ENCODE assay signal across 2 cellular contexts in the genomic region with DNA sequence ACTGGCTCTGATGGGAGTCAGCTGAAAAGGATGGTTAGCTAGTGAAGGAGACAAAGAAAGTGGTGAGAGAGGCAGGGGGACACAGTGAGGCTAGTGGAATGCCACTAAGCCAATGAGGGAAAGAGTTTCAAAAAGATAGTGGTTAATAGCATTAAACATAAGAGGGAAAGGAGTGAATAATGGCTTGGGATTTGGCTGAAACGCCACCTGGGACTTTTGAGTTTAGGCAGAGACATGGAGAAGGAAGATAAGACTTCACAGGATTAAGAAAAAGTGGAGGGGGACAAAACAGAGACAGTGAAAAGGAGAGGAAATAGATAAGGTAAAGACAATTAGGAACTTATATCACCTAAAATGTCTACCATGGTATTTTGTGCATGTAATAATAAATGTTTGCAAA.
TF ChIP-seq lines count a peak whose summit lies in the region.

No MANE protein-coding gene starts in this region.

TF ChIP-seq in GM23338, 12 proteins besides CTCF, POLR2A, EP300 and RAD21 (continues in another document):
- TF ChIP-seq EZH2phosphoT487 (IDR thresholded peaks at IDR 0.05; ENCODE audit: unreplicated experiment): no peak
- TF ChIP-seq ZNF331 (CRISPR knock-in tag; IDR thresholded peaks at IDR 0.05; ENCODE audit: low read depth): no peak
- no peak for TF ChIP-seq CREB1 (CRISPR knock-in tag; IDR thresholded peaks at IDR 0.05; ENCODE audit: low read depth)
- TF ChIP-seq POLR2AphosphoS5 (IDR thresholded peaks at IDR 0.05; ENCODE audit: low read depth): no peak
- TF ChIP-seq, protein P1, sequence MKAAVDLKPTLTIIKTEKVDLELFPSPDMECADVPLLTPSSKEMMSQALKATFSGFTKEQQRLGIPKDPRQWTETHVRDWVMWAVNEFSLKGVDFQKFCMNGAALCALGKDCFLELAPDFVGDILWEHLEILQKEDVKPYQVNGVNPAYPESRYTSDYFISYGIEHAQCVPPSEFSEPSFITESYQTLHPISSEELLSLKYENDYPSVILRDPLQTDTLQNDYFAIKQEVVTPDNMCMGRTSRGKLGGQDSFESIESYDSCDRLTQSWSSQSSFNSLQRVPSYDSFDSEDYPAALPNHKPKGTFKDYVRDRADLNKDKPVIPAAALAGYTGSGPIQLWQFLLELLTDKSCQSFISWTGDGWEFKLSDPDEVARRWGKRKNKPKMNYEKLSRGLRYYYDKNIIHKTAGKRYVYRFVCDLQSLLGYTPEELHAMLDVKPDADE (IDR thresholded peaks at IDR 0.05): no peak
- TF ChIP-seq, protein P2, sequence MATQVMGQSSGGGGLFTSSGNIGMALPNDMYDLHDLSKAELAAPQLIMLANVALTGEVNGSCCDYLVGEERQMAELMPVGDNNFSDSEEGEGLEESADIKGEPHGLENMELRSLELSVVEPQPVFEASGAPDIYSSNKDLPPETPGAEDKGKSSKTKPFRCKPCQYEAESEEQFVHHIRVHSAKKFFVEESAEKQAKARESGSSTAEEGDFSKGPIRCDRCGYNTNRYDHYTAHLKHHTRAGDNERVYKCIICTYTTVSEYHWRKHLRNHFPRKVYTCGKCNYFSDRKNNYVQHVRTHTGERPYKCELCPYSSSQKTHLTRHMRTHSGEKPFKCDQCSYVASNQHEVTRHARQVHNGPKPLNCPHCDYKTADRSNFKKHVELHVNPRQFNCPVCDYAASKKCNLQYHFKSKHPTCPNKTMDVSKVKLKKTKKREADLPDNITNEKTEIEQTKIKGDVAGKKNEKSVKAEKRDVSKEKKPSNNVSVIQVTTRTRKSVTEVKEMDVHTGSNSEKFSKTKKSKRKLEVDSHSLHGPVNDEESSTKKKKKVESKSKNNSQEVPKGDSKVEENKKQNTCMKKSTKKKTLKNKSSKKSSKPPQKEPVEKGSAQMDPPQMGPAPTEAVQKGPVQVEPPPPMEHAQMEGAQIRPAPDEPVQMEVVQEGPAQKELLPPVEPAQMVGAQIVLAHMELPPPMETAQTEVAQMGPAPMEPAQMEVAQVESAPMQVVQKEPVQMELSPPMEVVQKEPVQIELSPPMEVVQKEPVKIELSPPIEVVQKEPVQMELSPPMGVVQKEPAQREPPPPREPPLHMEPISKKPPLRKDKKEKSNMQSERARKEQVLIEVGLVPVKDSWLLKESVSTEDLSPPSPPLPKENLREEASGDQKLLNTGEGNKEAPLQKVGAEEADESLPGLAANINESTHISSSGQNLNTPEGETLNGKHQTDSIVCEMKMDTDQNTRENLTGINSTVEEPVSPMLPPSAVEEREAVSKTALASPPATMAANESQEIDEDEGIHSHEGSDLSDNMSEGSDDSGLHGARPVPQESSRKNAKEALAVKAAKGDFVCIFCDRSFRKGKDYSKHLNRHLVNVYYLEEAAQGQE (IDR thresholded peaks at IDR 0.05; ENCODE audit: unreplicated experiment): no peak
- no peak for TF ChIP-seq ZNF114 (CRISPR knock-in tag; IDR thresholded peaks at IDR 0.05)
- no peak for TF ChIP-seq STAT1 (IDR thresholded peaks at IDR 0.05; ENCODE audit: unreplicated experiment)
- no peak for TF ChIP-seq JUNB (IDR thresholded peaks at IDR 0.05; ENCODE audit: unreplicated experiment)
- TF ChIP-seq, protein P3, sequence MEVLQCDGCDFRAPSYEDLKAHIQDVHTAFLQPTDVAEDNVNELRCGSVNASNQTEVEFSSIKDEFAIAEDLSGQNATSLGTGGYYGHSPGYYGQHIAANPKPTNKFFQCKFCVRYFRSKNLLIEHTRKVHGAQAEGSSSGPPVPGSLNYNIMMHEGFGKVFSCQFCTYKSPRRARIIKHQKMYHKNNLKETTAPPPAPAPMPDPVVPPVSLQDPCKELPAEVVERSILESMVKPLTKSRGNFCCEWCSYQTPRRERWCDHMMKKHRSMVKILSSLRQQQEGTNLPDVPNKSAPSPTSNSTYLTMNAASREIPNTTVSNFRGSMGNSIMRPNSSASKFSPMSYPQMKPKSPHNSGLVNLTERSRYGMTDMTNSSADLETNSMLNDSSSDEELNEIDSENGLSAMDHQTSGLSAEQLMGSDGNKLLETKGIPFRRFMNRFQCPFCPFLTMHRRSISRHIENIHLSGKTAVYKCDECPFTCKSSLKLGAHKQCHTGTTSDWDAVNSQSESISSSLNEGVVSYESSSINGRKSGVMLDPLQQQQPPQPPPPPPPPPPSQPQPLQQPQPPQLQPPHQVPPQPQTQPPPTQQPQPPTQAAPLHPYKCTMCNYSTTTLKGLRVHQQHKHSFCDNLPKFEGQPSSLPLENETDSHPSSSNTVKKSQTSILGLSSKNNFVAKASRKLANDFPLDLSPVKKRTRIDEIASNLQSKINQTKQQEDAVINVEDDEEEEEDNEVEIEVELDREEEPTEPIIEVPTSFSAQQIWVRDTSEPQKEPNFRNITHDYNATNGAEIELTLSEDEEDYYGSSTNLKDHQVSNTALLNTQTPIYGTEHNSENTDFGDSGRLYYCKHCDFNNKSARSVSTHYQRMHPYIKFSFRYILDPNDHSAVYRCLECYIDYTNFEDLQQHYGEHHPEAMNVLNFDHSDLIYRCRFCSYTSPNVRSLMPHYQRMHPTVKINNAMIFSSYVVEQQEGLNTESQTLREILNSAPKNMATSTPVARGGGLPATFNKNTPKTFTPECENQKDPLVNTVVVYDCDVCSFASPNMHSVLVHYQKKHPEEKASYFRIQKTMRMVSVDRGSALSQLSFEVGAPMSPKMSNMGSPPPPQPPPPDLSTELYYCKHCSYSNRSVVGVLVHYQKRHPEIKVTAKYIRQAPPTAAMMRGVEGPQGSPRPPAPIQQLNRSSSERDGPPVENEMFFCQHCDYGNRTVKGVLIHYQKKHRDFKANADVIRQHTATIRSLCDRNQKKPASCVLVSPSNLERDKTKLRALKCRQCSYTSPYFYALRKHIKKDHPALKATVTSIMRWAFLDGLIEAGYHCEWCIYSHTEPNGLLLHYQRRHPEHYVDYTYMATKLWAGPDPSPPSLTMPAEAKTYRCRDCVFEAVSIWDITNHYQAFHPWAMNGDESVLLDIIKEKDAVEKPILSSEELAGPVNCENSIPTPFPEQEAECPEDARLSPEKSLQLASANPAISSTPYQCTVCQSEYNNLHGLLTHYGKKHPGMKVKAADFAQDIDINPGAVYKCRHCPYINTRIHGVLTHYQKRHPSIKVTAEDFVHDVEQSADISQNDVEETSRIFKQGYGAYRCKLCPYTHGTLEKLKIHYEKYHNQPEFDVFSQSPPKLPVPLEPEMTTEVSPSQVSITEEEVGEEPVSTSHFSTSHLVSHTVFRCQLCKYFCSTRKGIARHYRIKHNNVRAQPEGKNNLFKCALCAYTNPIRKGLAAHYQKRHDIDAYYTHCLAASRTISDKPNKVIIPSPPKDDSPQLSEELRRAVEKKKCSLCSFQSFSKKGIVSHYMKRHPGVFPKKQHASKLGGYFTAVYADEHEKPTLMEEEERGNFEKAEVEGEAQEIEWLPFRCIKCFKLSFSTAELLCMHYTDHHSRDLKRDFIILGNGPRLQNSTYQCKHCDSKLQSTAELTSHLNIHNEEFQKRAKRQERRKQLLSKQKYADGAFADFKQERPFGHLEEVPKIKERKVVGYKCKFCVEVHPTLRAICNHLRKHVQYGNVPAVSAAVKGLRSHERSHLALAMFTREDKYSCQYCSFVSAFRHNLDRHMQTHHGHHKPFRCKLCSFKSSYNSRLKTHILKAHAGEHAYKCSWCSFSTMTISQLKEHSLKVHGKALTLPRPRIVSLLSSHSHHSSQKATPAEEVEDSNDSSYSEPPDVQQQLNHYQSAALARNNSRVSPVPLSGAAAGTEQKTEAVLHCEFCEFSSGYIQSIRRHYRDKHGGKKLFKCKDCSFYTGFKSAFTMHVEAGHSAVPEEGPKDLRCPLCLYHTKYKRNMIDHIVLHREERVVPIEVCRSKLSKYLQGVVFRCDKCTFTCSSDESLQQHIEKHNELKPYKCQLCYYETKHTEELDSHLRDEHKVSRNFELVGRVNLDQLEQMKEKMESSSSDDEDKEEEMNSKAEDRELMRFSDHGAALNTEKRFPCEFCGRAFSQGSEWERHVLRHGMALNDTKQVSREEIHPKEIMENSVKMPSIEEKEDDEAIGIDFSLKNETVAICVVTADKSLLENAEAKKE (CRISPR knock-in tag; IDR thresholded peaks at IDR 0.05): no peak

TF ChIP-seq in H1, 55 proteins besides CTCF, POLR2A, EP300 and RAD21:
- TF ChIP-seq SIRT6 (IDR thresholded peaks at IDR 0.05; ENCODE audit: low read length): no peak
- TF ChIP-seq SIN3A (conservative IDR thresholded peaks at IDR 0.05 in 1 of 2, IDR thresholded peaks at IDR 0.05 in 1 of 2; ENCODE audit: low read depth in 1 of 2, low read length in 2 of 2): no peak
- TF ChIP-seq KDM4A (IDR thresholded peaks at IDR 0.05; ENCODE audit: low read depth, low read length, severe bottlenecking): no peak
- no peak for TF ChIP-seq RFX5 (IDR thresholded peaks at IDR 0.05; ENCODE audit: borderline replicate concordance, low read depth, low read length)
- TF ChIP-seq, protein P4, sequence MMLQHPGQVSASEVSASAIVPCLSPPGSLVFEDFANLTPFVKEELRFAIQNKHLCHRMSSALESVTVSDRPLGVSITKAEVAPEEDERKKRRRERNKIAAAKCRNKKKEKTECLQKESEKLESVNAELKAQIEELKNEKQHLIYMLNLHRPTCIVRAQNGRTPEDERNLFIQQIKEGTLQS (IDR thresholded peaks at IDR 0.05; ENCODE audit: insufficient read depth, low read depth, low read length): no peak
- TF ChIP-seq ASH2L (IDR thresholded peaks at IDR 0.05; ENCODE audit: low read length): no peak
- TF ChIP-seq RBBP5 (IDR thresholded peaks at IDR 0.05; ENCODE audit: borderline replicate concordance, low read depth, low read length): no peak
- no peak for TF ChIP-seq SRF (IDR thresholded peaks at IDR 0.05; ENCODE audit: low read depth, low read length)
- TF ChIP-seq KDM1A (IDR thresholded peaks at IDR 0.05; ENCODE audit: borderline replicate concordance, low read length): no peak
- TF ChIP-seq EGR1 (IDR thresholded peaks at IDR 0.05; ENCODE audit: borderline replicate concordance, low read depth, low read length): no peak
- TF ChIP-seq SP2 (IDR thresholded peaks at IDR 0.05; ENCODE audit: low read length): no peak
- no peak for TF ChIP-seq ZNF274 (IDR thresholded peaks at IDR 0.05; ENCODE audit: borderline replicate concordance, extremely low read depth, low read length)
- no peak for TF ChIP-seq JUND (IDR thresholded peaks at IDR 0.05; ENCODE audit: low read length)
- TF ChIP-seq RXRA (IDR thresholded peaks at IDR 0.05; ENCODE audit: insufficient read depth, low read depth, low read length): no peak
- TF ChIP-seq EZH2 (IDR thresholded peaks at IDR 0.05; ENCODE audit: low read depth, low read length, severe bottlenecking): no peak
- TF ChIP-seq JUN (IDR thresholded peaks at IDR 0.05; ENCODE audit: low read depth, low read length): no peak
- TF ChIP-seq, protein P5, sequence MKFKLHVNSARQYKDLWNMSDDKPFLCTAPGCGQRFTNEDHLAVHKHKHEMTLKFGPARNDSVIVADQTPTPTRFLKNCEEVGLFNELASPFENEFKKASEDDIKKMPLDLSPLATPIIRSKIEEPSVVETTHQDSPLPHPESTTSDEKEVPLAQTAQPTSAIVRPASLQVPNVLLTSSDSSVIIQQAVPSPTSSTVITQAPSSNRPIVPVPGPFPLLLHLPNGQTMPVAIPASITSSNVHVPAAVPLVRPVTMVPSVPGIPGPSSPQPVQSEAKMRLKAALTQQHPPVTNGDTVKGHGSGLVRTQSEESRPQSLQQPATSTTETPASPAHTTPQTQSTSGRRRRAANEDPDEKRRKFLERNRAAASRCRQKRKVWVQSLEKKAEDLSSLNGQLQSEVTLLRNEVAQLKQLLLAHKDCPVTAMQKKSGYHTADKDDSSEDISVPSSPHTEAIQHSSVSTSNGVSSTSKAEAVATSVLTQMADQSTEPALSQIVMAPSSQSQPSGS (IDR thresholded peaks at IDR 0.05; ENCODE audit: low read length): no peak
TF ChIP-seq in H1: peak in this region for 0.
